ENCODE assay signal across 26 cellular contexts in genomic region chr2:54423213-54423612, GRCh38. TPM values are rescaled to one million over a fixed set of nuclear protein-coding genes. Genes with fewer than 3 reads are reported as not detected.
DNase-seq lines count a peak whose midpoint lies in the region; ATAC-seq and TF ChIP-seq lines count a peak whose summit lies in the region.
"Had no signal": no experiment of that assay in that cellular context is flagged by ENCODE, and none has a peak within 500 bp of the region (broad histone marks: within the 10 kb centered on the region; RNA-seq: fewer than 3 reads in every experiment).

No MANE protein-coding gene starts in this region.

- no peaks in the 10 kb centered on the region for H3K9me3 ChIP-seq in skeletal muscle tissue (ENCODE audit: control insufficient read depth in 3 of 3, low read length in 3 of 3)

- H3K27ac ChIP-seq in caudate nucleus (ENCODE audit: low read depth, low read length) (no peak overlapping the region), skeletal muscle tissue (ENCODE audit: low read depth, low read length) (peak overlapping the region; percentile 16)
- H3K27ac ChIP-seq: BLaER1, brain microvascular endothelial cell had no signal

- no peak overlapping the region for H3K4me3 ChIP-seq in NB4 (ENCODE audit: low read depth, low read length)
- no peak overlapping the region for H3K4me3 ChIP-seq in skeletal muscle tissue (ENCODE audit: low read length in 3 of 3)
- H3K4me3 ChIP-seq: BLaER1 had no signal

- no peaks in the 10 kb centered on the region for H3K27me3 ChIP-seq in skeletal muscle tissue (ENCODE audit: control insufficient read depth in 3 of 3, insufficient read depth in 3 of 3, low read length in 3 of 3)
- H3K27me3 ChIP-seq: BLaER1, brain microvascular endothelial cell had no signal

- H3K36me3 ChIP-seq in skeletal muscle tissue (ENCODE audit: control insufficient read depth in 3 of 3, insufficient read depth in 3 of 3, low read length in 3 of 3): no peaks in the 10 kb centered on the region
- H3K36me3 ChIP-seq: BLaER1, brain microvascular endothelial cell had no signal

- DNase-seq in NB4 (ENCODE audit: low read depth) (peak; percentile 20), caudate nucleus (lab: John Stamatoyannopoulos, UW) (peak in 31 of 61 donors; percentile 6 to 79 (median 45)), kidney glomerular epithelial cell (lab: John Stamatoyannopoulos, UW) (peak; percentile 2), NCI-H524 (lab: John Stamatoyannopoulos, UW) (no peak)
- DNase-seq: activated CD4-positive, alpha-beta memory T cell treated with anti-CD3 and anti-CD28 coated beads for 36 hours; activated CD8-positive, alpha-beta memory T cell treated with anti-CD3 and anti-CD28 coated beads, Interleukin-2, amount 50 U/mL, for 4 hours; activated naive CD4-positive, alpha-beta T cell treated with anti-CD3 and anti-CD28 coated beads, Interleukin-2, amount 10 ng/mL, durations not matched to agents 7 days and 5 days; amniotic stem cell; brain microvascular endothelial cell; DMS53; effector CD8-positive, alpha-beta T cell; foreskin fibroblast; naive thymus-derived CD8-positive, alpha-beta T cell; NCI-H1092 treated with DMSO at 0.1 percent for 48 hours; NCI-H187 treated with DMSO at 0.1 percent for 48 hours; NCI-H2171 treated with DMSO at 0.1 percent for 48 hours; NK-92 treated with Interleukin-12 subunit alpha and Interleukin-12 subunit beta, amount 100 ng/mL, for 24 hours; SHP77 treated with DMSO at 0.1 percent for 48 hours; T1000; trophoblast cell had no signal

- ATAC-seq in GM18517 (IDR thresholded peaks at IDR 0.05; ENCODE audit: unreplicated experiment): no peak
- ATAC-seq in GM21360 (IDR thresholded peaks at IDR 0.05; ENCODE audit: unreplicated experiment): no peak
- ATAC-seq: activated CD4-positive, CD25-positive, alpha-beta regulatory T cell treated with anti-CD3 and anti-CD28 coated beads, Interleukin-2, amount 50 U/mL, for 24 hours; left lobe of liver; naive thymus-derived CD8-positive, alpha-beta T cell had no signal

- no peak overlapping the region for H3K9ac ChIP-seq in skeletal muscle tissue (ENCODE audit: low read depth in 1 of 3, low read length in 3 of 3)
- H3K9ac ChIP-seq: BLaER1 had no signal

- peaks cover 0 to 19% (median 10%) of the 10 kb centered on the region in 3 donors for H3K4me1 ChIP-seq in skeletal muscle tissue (ENCODE audit: control insufficient read depth in 3 of 3, insufficient read depth in 3 of 3, low read length in 3 of 3)

- no peak for TF ChIP-seq CTCF in NB4 (IDR thresholded peaks at IDR 0.05; ENCODE audit: low read depth, low read length)

- no peak for TF ChIP-seq POLR2A in NB4 (IDR thresholded peaks at IDR 0.05; ENCODE audit: extremely low read depth, insufficient read length)

RNA-seq across cellular contexts. Expression of gene SPTBN1, which starts 32.9 kb away (rescaled TPM):
- total RNA-seq in skeletal muscle tissue: 251 TPM

Comparison
In these comparisons a context has a peak if more than half of its experiments do, and no peak if none do; other contexts are left out.
1. DNase-seq: peak in NB4 (single experiment), caudate nucleus (31 of 61) and kidney glomerular epithelial cell (single experiment); none in NCI-H524 (0 of 2).